34 cellular contexts compared by ENCODE assay signal in the genomic region with DNA sequence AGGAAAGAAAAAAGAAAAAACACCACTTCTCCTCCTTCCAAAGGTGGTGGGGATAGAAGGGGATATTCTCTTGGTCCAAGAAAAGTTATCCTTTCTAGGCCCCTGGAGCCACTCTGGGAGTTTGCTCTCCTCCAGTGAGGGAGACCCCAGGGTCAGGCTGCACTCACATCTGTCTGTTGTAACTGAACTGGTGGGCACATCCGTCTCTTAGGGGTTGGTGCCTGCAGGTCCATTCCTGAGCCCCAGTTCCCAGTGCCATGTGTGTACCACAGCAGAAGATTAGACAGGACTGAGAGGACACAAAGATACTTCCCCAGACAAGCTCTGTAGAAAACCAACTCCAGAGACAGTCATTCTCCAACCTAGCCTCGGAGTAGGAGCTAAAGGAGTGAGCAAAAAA. TPM values are rescaled to one million over a fixed set of nuclear protein-coding genes. Genes with fewer than 3 reads are reported as not detected.
"Had no signal": no experiment of that assay in that cellular context is flagged by ENCODE, and none has a peak within 500 bp of the region (broad histone marks: within the 10 kb centered on the region; RNA-seq: fewer than 3 reads in every experiment).

No MANE protein-coding gene starts in this region.

- H3K27me3 ChIP-seq: heart left ventricle, neutrophil, stomach, thyroid gland, upper lobe of right lung had no signal

- H3K27me3 Mint-ChIP-seq: activated CD4-positive, alpha-beta memory T cell treated with anti-CD3 and anti-CD28 coated beads for 36 hours; activated CD4-positive, alpha-beta T cell treated with anti-CD3 and anti-CD28 coated beads, Interleukin-2, amount 10 ng/mL, durations not matched to agents 24 days and 14 days; activated T-cell treated with anti-CD3 and anti-CD28 coated beads, Interleukin-2, amount 50 U/mL, for 24 hours; stimulated activated naive B cell treated with anti-CD40 and anti-IgM and Interleukin-4, amounts not matched to agents 10 μg/mL and 1 μg/mL and 100 μg/mL, for 72 hours had no signal

- H3K36me3 Mint-ChIP-seq: activated CD4-positive, alpha-beta memory T cell treated with anti-CD3 and anti-CD28 coated beads for 36 hours; immature natural killer cell; natural killer cell; stimulated activated naive B cell treated with anti-CD40 and anti-IgM and Interleukin-4, amounts not matched to agents 10 μg/mL and 1 μg/mL and 100 μg/mL, for 72 hours had no signal

- H3K9me3 Mint-ChIP-seq: activated CD4-positive, alpha-beta memory T cell treated with anti-CD3 and anti-CD28 coated beads for 36 hours; activated CD4-positive, alpha-beta T cell treated with anti-CD3 and anti-CD28 coated beads, Interleukin-2, amount 10 ng/mL, durations not matched to agents 24 days and 14 days; activated T-cell treated with anti-CD3 and anti-CD28 coated beads, Interleukin-2, amount 50 U/mL, for 24 hours; immature natural killer cell; natural killer cell; stimulated activated naive B cell treated with anti-CD40 and anti-IgM and Interleukin-4, amounts not matched to agents 10 μg/mL and 1 μg/mL and 100 μg/mL, for 72 hours; T-helper 1 cell treated with Interleukin-12 subunit alpha and Interleukin-12 subunit beta and Interleukin-4 antibody, amounts not matched to agents 30 μg/mL and 1 μg/mL, for 36 hours had no signal

- H3K9me3 ChIP-seq: heart left ventricle, lower lobe of right lung, neutrophil, stomach, thyroid gland, upper lobe of right lung had no signal

- H3K27ac Mint-ChIP-seq: activated CD4-positive, alpha-beta memory T cell treated with anti-CD3 and anti-CD28 coated beads for 36 hours; activated CD4-positive, alpha-beta T cell treated with anti-CD3 and anti-CD28 coated beads, Interleukin-2, amount 10 ng/mL, durations not matched to agents 24 days and 14 days; activated T-cell treated with anti-CD3 and anti-CD28 coated beads, Interleukin-2, amount 50 U/mL, for 24 hours; immature natural killer cell; natural killer cell; stimulated activated naive B cell treated with anti-CD40 and anti-IgM and Interleukin-4, amounts not matched to agents 10 μg/mL and 1 μg/mL and 100 μg/mL, for 72 hours; T-helper 1 cell treated with Interleukin-12 subunit alpha and Interleukin-12 subunit beta and Interleukin-4 antibody, amounts not matched to agents 30 μg/mL and 1 μg/mL, for 36 hours had no signal

- ATAC-seq: esophagus mucosa; heart left ventricle; left lobe of liver; lower lobe of right lung; natural killer cell; stimulated activated naive B cell treated with anti-CD40 and anti-IgM and Interleukin-4, amounts not matched to agents 10 μg/mL and 1 μg/mL and 100 μg/mL, for 72 hours; upper lobe of right lung had no signal

- DNase-seq: activated CD4-positive, alpha-beta memory T cell treated with anti-CD3 and anti-CD28 coated beads for 36 hours; activated CD4-positive, alpha-beta T cell treated with anti-CD3 and anti-CD28 coated beads, Interleukin-2, amount 10 ng/mL, durations not matched to agents 24 days and 14 days; activated CD4-positive, CD25-positive, alpha-beta regulatory T cell treated with anti-CD3 and anti-CD28 coated beads, Interleukin-2, amount 50 U/mL, for 72 hours; activated CD8-positive, alpha-beta memory T cell treated with anti-CD3 and anti-CD28 coated beads, Interleukin-2, amount 50 U/mL, for 48 hours; activated gamma-delta T cell treated with Interleukin-2 at 50 U/mL for 16 hours; activated naive CD4-positive, alpha-beta T cell treated with anti-CD3 and anti-CD28 coated beads, Interleukin-2, amount 50 U/mL, for 16 hours; activated T-cell treated with anti-CD3 and anti-CD28 coated beads, Interleukin-2, amount 50 U/mL, for 24 hours; amniotic stem cell; heart left ventricle; hypothalamus; immature natural killer cell; kidney; mesendoderm; natural killer cell; stimulated activated CD4-positive, alpha-beta T cell treated with anti-CD3 and anti-CD28 coated beads, Interleukin-15, amount 100 ng/mL, for 24 hours; stimulated activated CD4-positive, alpha-beta T cell treated with anti-CD3 and anti-CD28 coated beads, Interleukin-2, amount 100 ng/mL, for 24 hours; stimulated activated naive B cell treated with anti-CD40 and anti-IgM and Interleukin-4, amounts not matched to agents 10 μg/mL and 1 μg/mL and 100 μg/mL, for 72 hours; stomach; T-helper 9 cell; thyroid gland; upper lobe of right lung had no signal

- H3K27ac ChIP-seq: lower lobe of right lung, neutrophil, stomach, thyroid gland, upper lobe of right lung had no signal

- H3K36me3 ChIP-seq: heart left ventricle, lower lobe of right lung, stomach, thyroid gland, upper lobe of right lung had no signal

- H3K4me3 Mint-ChIP-seq: activated CD4-positive, alpha-beta memory T cell treated with anti-CD3 and anti-CD28 coated beads for 36 hours; activated CD4-positive, alpha-beta T cell treated with anti-CD3 and anti-CD28 coated beads, Interleukin-2, amount 10 ng/mL, durations not matched to agents 24 days and 14 days; activated T-cell treated with anti-CD3 and anti-CD28 coated beads, Interleukin-2, amount 50 U/mL, for 24 hours; immature natural killer cell; natural killer cell; stimulated activated naive B cell treated with anti-CD40 and anti-IgM and Interleukin-4, amounts not matched to agents 10 μg/mL and 1 μg/mL and 100 μg/mL, for 72 hours; T-helper 1 cell treated with Interleukin-12 subunit alpha and Interleukin-12 subunit beta and Interleukin-4 antibody, amounts not matched to agents 30 μg/mL and 1 μg/mL, for 36 hours had no signal

- FAIRE-seq: astrocyte, kidney, TTC549 had no signal

- H3K4me3 ChIP-seq: heart left ventricle, lower lobe of right lung, stomach, thyroid gland, upper lobe of right lung had no signal

RNA-seq across cellular contexts. Expression of gene GPHA2, which starts 15.6 kb away (rescaled TPM):
- total RNA-seq: activated CD4-positive, alpha-beta T cell treated with anti-CD3 and anti-CD28 coated beads, Interleukin-2, amount 10 ng/mL, durations not matched to agents 24 days and 14 days; activated CD8-positive, alpha-beta memory T cell treated with anti-CD3 and anti-CD28 coated beads for 36 hours; astrocyte; chondrocyte; esophagus mucosa; kidney; lower lobe of right lung; mononuclear cell; natural killer cell; osteocyte; posterior vena cava; renal cortical epithelial cell; stomach; upper lobe of right lung had no signal
- polyA plus RNA-seq: heart left ventricle, immature natural killer cell had no signal

RNA-seq across cellular contexts. Expression of gene MAJIN, which starts 51.8 kb away (rescaled TPM):
- total RNA-seq: activated CD4-positive, alpha-beta T cell treated with anti-CD3 and anti-CD28 coated beads, Interleukin-2, amount 10 ng/mL, durations not matched to agents 24 days and 14 days; activated CD8-positive, alpha-beta memory T cell treated with anti-CD3 and anti-CD28 coated beads for 36 hours; astrocyte; chondrocyte; esophagus mucosa; heart left ventricle; kidney; left lobe of liver; lower lobe of right lung; mononuclear cell; natural killer cell; osteocyte; posterior vena cava; renal cortical epithelial cell; stomach; upper lobe of right lung had no signal
- polyA plus RNA-seq: heart left ventricle, immature natural killer cell had no signal
